In genomic region chr20:1363522-1363921, GRCh38 we compare ENCODE assay signal across 19 cellular contexts. TPM values are rescaled to one million over a fixed set of nuclear protein-coding genes. Genes with fewer than 3 reads are reported as not detected.
DNase-seq lines count a peak whose midpoint lies in the region; ATAC-seq, FAIRE-seq and TF ChIP-seq lines count a peak whose summit lies in the region.
"Had no signal": no experiment of that assay in that cellular context is flagged by ENCODE, and none has a peak within 500 bp of the region (broad histone marks: within the 10 kb centered on the region; RNA-seq: fewer than 3 reads in every experiment).

No MANE protein-coding gene starts in this region.

- no peaks in the 10 kb centered on the region for H3K27me3 Mint-ChIP-seq in activated T-helper 1 cell treated with anti-CD3 and anti-CD28 coated beads, Interleukin-12 subunit alpha, Interleukin-12 subunit beta, Interleukin-2, Interleukin-4 antibody, amounts not matched to agents 30 ng/mL and 10 ng/mL and 1 ng/mL, durations not matched to agents 14 hours and 24 hours and 36 hours (ENCODE audit: insufficient read depth)
- H3K27me3 Mint-ChIP-seq in CD14-positive monocyte (ENCODE audit: low read depth in 3 of 3) = peaks cover 0 to 1% (median 0%) of the 10 kb centered on the region in 3 donors
- H3K27me3 Mint-ChIP-seq: type B pancreatic cell had no signal

- no peak for TF ChIP-seq RAD21 in HepG2 (CRISPR knock-in tag; IDR thresholded peaks at IDR 0.05)

- FAIRE-seq in HepG2 (lab: Jason Lieb, UNC) = no peak

- CTCF ChIA-PET in HepG2 (lab: Yijun Ruan, JAX; ENCODE audit: low intra/inter-chr PET ratio, low total read pairs) = no interaction called here

- TF ChIP-seq POLR2A in HepG2 (IDR thresholded peaks at IDR 0.05; ENCODE audit: insufficient read depth in 1 of 2, low read depth in 2 of 2, low read length in 2 of 2) = no peak
- no peak for TF ChIP-seq POLR2A in right lobe of liver (IDR thresholded peaks at IDR 0.05)
- TF ChIP-seq POLR2A in stomach (IDR thresholded peaks at IDR 0.05) = no peak
- no peak for TF ChIP-seq POLR2A in testis (IDR thresholded peaks at IDR 0.05)

- peak overlapping the region; percentile 59 for H3K4me3 Mint-ChIP-seq in activated T-helper 1 cell treated with anti-CD3 and anti-CD28 coated beads, Interleukin-12 subunit alpha, Interleukin-12 subunit beta, Interleukin-2, Interleukin-4 antibody, amounts not matched to agents 30 ng/mL and 10 ng/mL and 1 ng/mL, durations not matched to agents 14 hours and 24 hours and 36 hours
- H3K4me3 Mint-ChIP-seq in CD14-positive monocyte = no peak overlapping the region
- H3K4me3 Mint-ChIP-seq: endodermal cell, mesothelial cell of epicardium, type B pancreatic cell had no signal

- no peaks in the 10 kb centered on the region for H3K79me2 ChIP-seq in HepG2 (ENCODE audit: insufficient read depth, low read length)

- no peaks in the 10 kb centered on the region for H4K20me1 ChIP-seq in HepG2 (ENCODE audit: insufficient read depth, low read length)

- H3K27ac ChIP-seq in HepG2 (ENCODE audit: extremely low read length, insufficient read depth, low read length) (no peak overlapping the region), right lobe of liver (no peak overlapping the region), lower lobe of right lung (peak overlapping the region; percentile 41), stomach (peak overlapping the region in 4 of 5 donors; percentile 48 to 74 (median 62)), testis (no peak overlapping the region)
- H3K27ac ChIP-seq: ascending aorta, RWPE1 had no signal

- POLR2A ChIA-PET in HepG2 (lab: Yijun Ruan, JAX) = no interaction called here

- TF ChIP-seq EP300 in HepG2 (IDR thresholded peaks at IDR 0.05; ENCODE audit: low read depth in 2 of 2, low read length in 2 of 2) (no peak), HepG2 (CRISPR knock-in tag; IDR thresholded peaks at IDR 0.05; ENCODE audit: borderline replicate concordance) (no peak), stomach (IDR thresholded peaks at IDR 0.05) (no peak)

- H3K36me3 ChIP-seq in HepG2 (replicated peaks in 1 of 2; ENCODE audit: control insufficient read depth in 1 of 2, insufficient read depth in 2 of 2, low read length in 2 of 2) (peaks cover 13 to 49% of the 10 kb centered on the region in 2 experiments), right lobe of liver (peaks cover 0 to 12% (median 1%) of the 10 kb centered on the region in 4 donors), lower lobe of right lung (peaks cover 40% of the 10 kb centered on the region), stomach (peaks cover 11 to 51% (median 38%) of the 10 kb centered on the region in 4 donors), testis (ENCODE audit: low read depth, missing control alignments) (no peaks in the 10 kb centered on the region)

- H3K9ac ChIP-seq in HepG2 (ENCODE audit: insufficient read depth, low read depth, low read length) = no peak overlapping the region

- H3K4me2 ChIP-seq in HepG2 (ENCODE audit: low read depth, low read length) = no peak overlapping the region

- no TSS peak for BruUV-seq in HepG2 (replicated peaks; lab: Mats Ljungman, UMichigan)

- WGBS in HepG2 (ENCODE audit: low lambda C conversion rate) = 92% methylated on average over 5 of the region's 5 CpGs
- WGBS in right lobe of liver (ENCODE audit: insufficient coverage, low coverage, low lambda C conversion rate, missing lambda C conversion rate) = 77% methylated on average over 3 of the region's 5 CpGs
- WGBS in stomach, 5 donors = 85 to 95% (median 87%) methylated on average over 5 of the region's 5 CpGs
- 76 to 88% methylated on average over 4 to 5 of the region's 5 CpGs for WGBS in testis, 2 donors

- TF ChIP-seq CTCF in HepG2 (CRISPR knock-in tag; IDR thresholded peaks at IDR 0.05) = no peak
- no peak for TF ChIP-seq CTCF in right lobe of liver (IDR thresholded peaks at IDR 0.05)
- TF ChIP-seq CTCF in lower lobe of right lung (IDR thresholded peaks at IDR 0.05) = no peak
- TF ChIP-seq CTCF in stomach (IDR thresholded peaks at IDR 0.05) = no peak
- TF ChIP-seq CTCF in testis (IDR thresholded peaks at IDR 0.05) = no peak
- no peak for TF ChIP-seq CTCF in CD14-positive monocyte (IDR thresholded peaks at IDR 0.05)

- H3K27me3 ChIP-seq in HepG2 (ENCODE audit: control insufficient read depth in 1 of 2, insufficient read depth in 2 of 2, low read length in 2 of 2) = no peaks in the 10 kb centered on the region
- H3K27me3 ChIP-seq in right lobe of liver = no peaks in the 10 kb centered on the region
- no peaks in the 10 kb centered on the region for H3K27me3 ChIP-seq in lower lobe of right lung (ENCODE audit: low read depth)
- H3K27me3 ChIP-seq in stomach = no peaks in the 10 kb centered on the region
- H3K27me3 ChIP-seq in testis = no peaks in the 10 kb centered on the region
- H3K27me3 ChIP-seq: ascending aorta had no signal

- in situ Hi-C loops in HepG2 (cut with HindIII; ENCODE audit: extremely low pct_ligation_motif_present, low pct_unique_long_range_greater_than_20kb) = no loop called here

- peaks cover 65% of the 10 kb centered on the region for H3K36me3 Mint-ChIP-seq in activated T-helper 1 cell treated with anti-CD3 and anti-CD28 coated beads, Interleukin-12 subunit alpha, Interleukin-12 subunit beta, Interleukin-2, Interleukin-4 antibody, amounts not matched to agents 30 ng/mL and 10 ng/mL and 1 ng/mL, durations not matched to agents 14 hours and 24 hours and 36 hours (ENCODE audit: low read depth)
- H3K36me3 Mint-ChIP-seq in CD14-positive monocyte = peaks cover 66 to 75% of the 10 kb centered on the region in 2 donors

- H3K4me3 ChIP-seq in HepG2 (replicated peaks in 1 of 3; ENCODE audit: insufficient read depth in 1 of 3, low read depth in 2 of 3, low read length in 3 of 3) = no peak overlapping the region
- no peak overlapping the region for H3K4me3 ChIP-seq in right lobe of liver
- no peak overlapping the region for H3K4me3 ChIP-seq in lower lobe of right lung
- no peak overlapping the region for H3K4me3 ChIP-seq in stomach
- no peak overlapping the region for H3K4me3 ChIP-seq in testis
- H3K4me3 ChIP-seq: ascending aorta had no signal

- DNase-seq in HepG2 (ENCODE audit: low spot score) = no peak
- no peak for DNase-seq in right lobe of liver
- DNase-seq in activated T-helper 1 cell treated with anti-CD3 and anti-CD28 coated beads, Interleukin-12 subunit alpha, Interleukin-12 subunit beta, Interleukin-2, Interleukin-4 antibody, amounts not matched to agents 30 ng/mL and 10 ng/mL and 1 ng/mL, durations not matched to agents 14 hours and 24 hours and 36 hours (ENCODE audit: low spot score) = no peak
- DNase-seq in lower lobe of right lung = no peak
- DNase-seq in stomach = no peak
- no peak for DNase-seq in testis
- DNase-seq in CD14-positive monocyte (ENCODE audit: low spot score) = no peak
- DNase-seq: activated effector memory CD4-positive, alpha-beta T cell treated with Interleukin-2 at 50 U/mL for 16 hours; Caco-2; endodermal cell; H7; NCI-H1436; NCI-H2171; NCI-H526 had no signal

- H3K9me3 Mint-ChIP-seq in activated T-helper 1 cell treated with anti-CD3 and anti-CD28 coated beads, Interleukin-12 subunit alpha, Interleukin-12 subunit beta, Interleukin-2, Interleukin-4 antibody, amounts not matched to agents 30 ng/mL and 10 ng/mL and 1 ng/mL, durations not matched to agents 14 hours and 24 hours and 36 hours = no peaks in the 10 kb centered on the region
- H3K9me3 Mint-ChIP-seq in CD14-positive monocyte = no peaks in the 10 kb centered on the region
- H3K9me3 Mint-ChIP-seq: endodermal cell, type B pancreatic cell had no signal

- H3K4me1 ChIP-seq in HepG2 (ENCODE audit: insufficient read depth, low read length) (peaks cover 5% of the 10 kb centered on the region; the same call in 1 of the 2 replicates), right lobe of liver (no peaks in the 10 kb centered on the region), lower lobe of right lung (peaks cover 18% of the 10 kb centered on the region), stomach (peaks cover 0 to 47% (median 19%) of the 10 kb centered on the region in 4 donors), testis (no peaks in the 10 kb centered on the region)
- H3K4me1 ChIP-seq: ascending aorta, Caco-2 had no signal

- H3K27ac Mint-ChIP-seq in activated T-helper 1 cell treated with anti-CD3 and anti-CD28 coated beads, Interleukin-12 subunit alpha, Interleukin-12 subunit beta, Interleukin-2, Interleukin-4 antibody, amounts not matched to agents 30 ng/mL and 10 ng/mL and 1 ng/mL, durations not matched to agents 14 hours and 24 hours and 36 hours = peak overlapping the region; percentile 88
- H3K27ac Mint-ChIP-seq in CD14-positive monocyte = peak overlapping the region in 2 of 7 donors; percentile 29 to 51
- H3K27ac Mint-ChIP-seq: endodermal cell, mesothelial cell of epicardium, type B pancreatic cell had no signal

- peaks cover 82% of the 10 kb centered on the region for H3K4me1 Mint-ChIP-seq in activated T-helper 1 cell treated with anti-CD3 and anti-CD28 coated beads, Interleukin-12 subunit alpha, Interleukin-12 subunit beta, Interleukin-2, Interleukin-4 antibody, amounts not matched to agents 30 ng/mL and 10 ng/mL and 1 ng/mL, durations not matched to agents 14 hours and 24 hours and 36 hours (ENCODE audit: low read depth)
- peaks cover 21% of the 10 kb centered on the region for H3K4me1 Mint-ChIP-seq in CD14-positive monocyte
- H3K4me1 Mint-ChIP-seq: endodermal cell had no signal

- ATAC-seq in HepG2 (0 out of 3 replicates have a peak, but pooled peaks have one; percentile 12), right lobe of liver (no peak), lower lobe of right lung (no peak), GM18502 (IDR thresholded peaks at IDR 0.05; ENCODE audit: poor library complexity, unreplicated experiment) (no peak)

- H2AFZ ChIP-seq in HepG2 (ENCODE audit: low read length) = no peak overlapping the region

- H3K9me3 ChIP-seq in HepG2 (ENCODE audit: low read length) (no peaks in the 10 kb centered on the region), right lobe of liver (no peaks in the 10 kb centered on the region), lower lobe of right lung (no peaks in the 10 kb centered on the region), stomach (no peaks in the 10 kb centered on the region), testis (no peaks in the 10 kb centered on the region)
- H3K9me3 ChIP-seq: ascending aorta, Caco-2 had no signal

- intact Hi-C loops in HepG2 (cut with micrococcal nuclease; ENCODE audit: unreplicated experiment) (loop anchor here (5.0 kb wide), 1 partner anchor 36 kb away; the partner anchor contains the start of gene SDCBP2), right lobe of liver (cut with DNase I) (no loop called here), lower lobe of right lung (cut with DNase I) (no loop called here), stomach (cut with DNase I; ENCODE audit: low total_unique reads) (no loop called here), testis (cut with DNase I; ENCODE audit: low total_unique reads) (no loop called here), CD14-positive monocyte (cut with micrococcal nuclease) (no loop called here)
- intact Hi-C loops in activated T-helper 1 cell treated with anti-CD3 and anti-CD28 coated beads, Interleukin-12 subunit alpha, Interleukin-12 subunit beta, Interleukin-2, Interleukin-4 antibody, amounts not matched to agents 30 ng/mL and 10 ng/mL and 1 ng/mL, durations not matched to agents 14 hours and 24 hours and 36 hours (cut with micrococcal nuclease) = loop anchor here (1.0 to 10.0 kb wide), 3 partner anchors 17 to 301 kb away; no protein-coding TSS in a partner anchor

RNA-seq across cellular contexts. Expression of gene FKBP1A, which starts 29.3 kb away (rescaled TPM):
- total RNA-seq in HepG2 (2016; rRNA removed; fragmentation: Illumina TruSeq; extraction: Trizol) (119 and 188 TPM in 2 replicates), right lobe of liver (10 to 100 TPM; 56.9 to 86.9 (median 63.4) TPM), lower lobe of right lung (291 TPM), stomach (100 to 1,000 TPM in 2 of 5 donors, 10 to 100 TPM in 3; 33.0 to 280 (median 68.3) TPM), testis (100 to 1,000 TPM in 1 of 2 donors, 10 to 100 TPM in 1; 90.9 to 122 TPM)
- total RNA-seq in HepG2 (2016; cell fraction: cytosol; rRNA removed; fragmentation: Illumina TruSeq; extraction: Trizol; ENCODE audit: low read depth) = 32.5 and 44.9 TPM in 2 replicates
- 120 and 187 TPM in 2 replicates for total RNA-seq in HepG2 (2016; cell fraction: insoluble cytoplasmic fraction; rRNA removed; fragmentation: Illumina TruSeq; extraction: Trizol)
- 119 and 132 TPM in 2 replicates for total RNA-seq in HepG2 (2016; cell fraction: membrane; rRNA removed; fragmentation: Illumina TruSeq; extraction: Trizol)
- 70.0 and 93.2 TPM in 2 replicates for total RNA-seq in HepG2 (2016; cell fraction: nucleus; rRNA removed; fragmentation: Illumina TruSeq; extraction: Trizol)
- polyA plus RNA-seq in HepG2 (2011; rRNA removed) (436 and 468 TPM in 2 replicates), stomach (100 to 1,000 TPM; 135 to 283 (median 195) TPM), testis (ENCODE audit: insufficient read depth, low read depth, low replicate concordance) (182 TPM), CD14-positive monocyte (100 to 1,000 TPM; 155 to 194 TPM)
- polyA plus RNA-seq in HepG2 (2011; cell fraction: cytosol; rRNA removed) = 445 and 560 TPM in 2 replicates
- 139 and 210 TPM in 2 replicates for polyA plus RNA-seq in HepG2 (2011; cell fraction: nucleus; rRNA removed)
- polyA plus RNA-seq in HepG2 (2012) = 286 and 329 TPM in 2 replicates
- polyA plus RNA-seq in HepG2 (2016; cell fraction: cytosol; fragmentation: Illumina TruSeq; extraction: Trizol; ENCODE audit: low read depth) = 115 and 137 TPM in 2 replicates
- polyA plus RNA-seq in HepG2 (2016; cell fraction: insoluble cytoplasmic fraction; fragmentation: Illumina TruSeq; extraction: Trizol; ENCODE audit: low read depth) = 594 and 645 TPM in 2 replicates
- 321 and 333 TPM in 2 replicates for polyA plus RNA-seq in HepG2 (2016; cell fraction: membrane; fragmentation: Illumina TruSeq; extraction: Trizol; ENCODE audit: low read depth)
- polyA plus RNA-seq in HepG2 (2016; cell fraction: nucleus; fragmentation: Illumina TruSeq; extraction: Trizol; ENCODE audit: insufficient read depth, low read depth) = 249 and 270 TPM in 2 replicates
- polyA minus RNA-seq in HepG2 (2011; rRNA and poly(A)+ RNA removed; ENCODE audit: low replicate concordance) = 241 and 466 TPM in 2 replicates
- 119 and 130 TPM in 2 replicates for polyA minus RNA-seq in HepG2 (2011; cell fraction: cytosol; rRNA and poly(A)+ RNA removed)
- 63.7 and 102 TPM in 2 replicates for polyA minus RNA-seq in HepG2 (2011; cell fraction: nucleus; rRNA and poly(A)+ RNA removed)
- 295 and 297 TPM in 2 replicates for total RNA-seq in activated T-helper 1 cell treated with anti-CD3 and anti-CD28 coated beads, Interleukin-12 subunit alpha, Interleukin-12 subunit beta, Interleukin-2, Interleukin-4 antibody, amounts not matched to agents 30 ng/mL and 10 ng/mL and 1 ng/mL, durations not matched to agents 14 hours and 24 hours and 36 hours

RNA-seq across cellular contexts. Expression of gene SDCBP2, which starts 34.6 kb away (rescaled TPM):
- total RNA-seq in HepG2 (2016; rRNA removed; fragmentation: Illumina TruSeq; extraction: Trizol) (0.87 and 1.2 TPM in 2 replicates), right lobe of liver (10 to 100 TPM in 3 of 6 experiments, 1 to 10 TPM in 3; 2.0 to 43.3 (median 16.6) TPM), lower lobe of right lung (10.8 TPM), stomach (10 to 100 TPM; 33.3 to 90.9 (median 68.3) TPM), testis (1 to 10 TPM; 5.5 to 6.4 TPM)
- 0.79 and 0.91 TPM in 2 replicates for total RNA-seq in HepG2 (2016; cell fraction: cytosol; rRNA removed; fragmentation: Illumina TruSeq; extraction: Trizol; ENCODE audit: low read depth)
- 0.89 and 1.1 TPM in 2 replicates for total RNA-seq in HepG2 (2016; cell fraction: insoluble cytoplasmic fraction; rRNA removed; fragmentation: Illumina TruSeq; extraction: Trizol)
- 0.48 and 0.93 TPM in 2 replicates for total RNA-seq in HepG2 (2016; cell fraction: membrane; rRNA removed; fragmentation: Illumina TruSeq; extraction: Trizol)
- total RNA-seq in HepG2 (2016; cell fraction: nucleus; rRNA removed; fragmentation: Illumina TruSeq; extraction: Trizol) = 0.66 and 0.81 TPM in 2 replicates
- polyA plus RNA-seq in HepG2 (2011; rRNA removed) (2.4 and 2.9 TPM in 2 replicates), stomach (100 to 1,000 TPM in 1 of 3 donors, 10 to 100 TPM in 2; 38.4 to 297 (median 52.8) TPM), testis (ENCODE audit: insufficient read depth, low read depth, low replicate concordance) (10.9 TPM), CD14-positive monocyte (under 1 TPM; 0.69 to 0.71 TPM)
- 2.5 and 3.1 TPM in 2 replicates for polyA plus RNA-seq in HepG2 (2011; cell fraction: cytosol; rRNA removed)
- polyA plus RNA-seq in HepG2 (2011; cell fraction: nucleus; rRNA removed) = 6.1 and 6.2 TPM in 2 replicates
- polyA plus RNA-seq in HepG2 (2012) = 2.1 and 4.3 TPM in 2 replicates
- 0.62 and 0.94 TPM in 2 replicates for polyA plus RNA-seq in HepG2 (2016; cell fraction: cytosol; fragmentation: Illumina TruSeq; extraction: Trizol; ENCODE audit: low read depth)
- 0.67 and 0.96 TPM in 2 replicates for polyA plus RNA-seq in HepG2 (2016; cell fraction: insoluble cytoplasmic fraction; fragmentation: Illumina TruSeq; extraction: Trizol; ENCODE audit: low read depth)
- polyA plus RNA-seq in HepG2 (2016; cell fraction: membrane; fragmentation: Illumina TruSeq; extraction: Trizol; ENCODE audit: low read depth) = 0.65 and 0.68 TPM in 2 replicates
- 1.5 and 1.6 TPM in 2 replicates for polyA plus RNA-seq in HepG2 (2016; cell fraction: nucleus; fragmentation: Illumina TruSeq; extraction: Trizol; ENCODE audit: insufficient read depth, low read depth)
- polyA minus RNA-seq in HepG2 (2011; rRNA and poly(A)+ RNA removed; ENCODE audit: low replicate concordance) = 0.42 and 0.92 TPM in 2 replicates
- 0.62 and 0.89 TPM in 2 replicates for polyA minus RNA-seq in HepG2 (2011; cell fraction: cytosol; rRNA and poly(A)+ RNA removed)
- polyA minus RNA-seq in HepG2 (2011; cell fraction: nucleus; rRNA and poly(A)+ RNA removed) = 0.37 and 0.64 TPM in 2 replicates
- total RNA-seq in activated T-helper 1 cell treated with anti-CD3 and anti-CD28 coated beads, Interleukin-12 subunit alpha, Interleukin-12 subunit beta, Interleukin-2, Interleukin-4 antibody, amounts not matched to agents 30 ng/mL and 10 ng/mL and 1 ng/mL, durations not matched to agents 14 hours and 24 hours and 36 hours = 2.2 and 2.6 TPM in 2 replicates
- total RNA-seq: ascending aorta had no signal

Comparison
In these comparisons a context has a peak if more than half of its experiments do, and no peak if none do; other contexts are left out.
1. intact Hi-C loops: an anchor here in HepG2 (5.0 kb wide) and activated T-helper 1 cell treated with anti-CD3 and anti-CD28 coated beads, Interleukin-12 subunit alpha, Interleukin-12 subunit beta, Interleukin-2, Interleukin-4 antibody, amounts not matched to agents 30 ng/mL and 10 ng/mL and 1 ng/mL, durations not matched to agents 14 hours and 24 hours and 36 hours (1.0 to 10.0 kb wide); none called in right lobe of liver, lower lobe of right lung, stomach, testis and CD14-positive monocyte.
2. H3K27ac ChIP-seq: peak in lower lobe of right lung (single experiment) and stomach (4 of 5); none in HepG2 (single experiment), right lobe of liver (0 of 3) and testis (0 of 2).